In the genomic region with DNA sequence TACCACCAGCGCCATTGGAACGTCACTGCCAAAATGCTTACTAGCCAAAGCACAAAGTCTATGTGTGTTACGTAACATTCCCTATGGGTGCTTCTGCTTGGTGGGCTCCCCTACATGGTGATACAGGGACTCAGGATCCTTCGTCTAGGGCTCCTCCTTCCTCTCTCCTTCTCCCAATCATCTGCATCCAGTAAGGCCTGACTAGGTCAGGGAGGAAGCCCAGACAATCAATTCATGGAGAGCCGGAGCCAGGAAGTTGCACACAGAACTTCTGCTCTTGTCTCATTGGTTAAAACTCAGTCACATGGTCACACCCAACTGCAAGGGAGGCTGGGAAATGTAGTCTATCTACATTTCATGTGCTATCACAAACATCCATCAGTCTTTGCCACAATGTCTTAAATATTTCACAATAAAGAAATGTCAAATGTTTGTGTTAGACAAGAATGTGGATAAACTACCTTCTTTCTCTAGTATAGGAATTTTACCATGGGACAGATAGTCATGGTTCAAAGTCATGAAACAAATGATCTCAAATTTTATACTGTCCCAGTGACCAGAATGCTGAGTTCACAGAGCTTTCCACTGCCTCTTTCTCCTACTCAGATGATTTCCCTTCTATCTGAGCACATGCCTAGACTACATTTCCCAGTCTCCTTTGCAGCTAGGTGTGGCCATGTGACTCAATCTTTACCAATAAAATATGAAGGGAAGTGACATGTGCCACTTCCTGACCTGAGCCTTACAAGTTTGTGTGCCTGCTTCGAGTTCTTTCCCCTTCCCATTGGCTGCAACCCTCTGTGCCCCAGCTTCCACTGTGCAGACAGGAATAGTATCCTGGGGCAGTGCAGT, we compare ENCODE assay signal across 2 cellular contexts.
TF ChIP-seq lines count a peak whose summit lies in the region.

No MANE protein-coding gene starts in this region.

TF ChIP-seq in HEK293, 187 proteins besides CTCF, POLR2A, EP300 and RAD21 (continued from another document):
- TF ChIP-seq, protein P1, sequence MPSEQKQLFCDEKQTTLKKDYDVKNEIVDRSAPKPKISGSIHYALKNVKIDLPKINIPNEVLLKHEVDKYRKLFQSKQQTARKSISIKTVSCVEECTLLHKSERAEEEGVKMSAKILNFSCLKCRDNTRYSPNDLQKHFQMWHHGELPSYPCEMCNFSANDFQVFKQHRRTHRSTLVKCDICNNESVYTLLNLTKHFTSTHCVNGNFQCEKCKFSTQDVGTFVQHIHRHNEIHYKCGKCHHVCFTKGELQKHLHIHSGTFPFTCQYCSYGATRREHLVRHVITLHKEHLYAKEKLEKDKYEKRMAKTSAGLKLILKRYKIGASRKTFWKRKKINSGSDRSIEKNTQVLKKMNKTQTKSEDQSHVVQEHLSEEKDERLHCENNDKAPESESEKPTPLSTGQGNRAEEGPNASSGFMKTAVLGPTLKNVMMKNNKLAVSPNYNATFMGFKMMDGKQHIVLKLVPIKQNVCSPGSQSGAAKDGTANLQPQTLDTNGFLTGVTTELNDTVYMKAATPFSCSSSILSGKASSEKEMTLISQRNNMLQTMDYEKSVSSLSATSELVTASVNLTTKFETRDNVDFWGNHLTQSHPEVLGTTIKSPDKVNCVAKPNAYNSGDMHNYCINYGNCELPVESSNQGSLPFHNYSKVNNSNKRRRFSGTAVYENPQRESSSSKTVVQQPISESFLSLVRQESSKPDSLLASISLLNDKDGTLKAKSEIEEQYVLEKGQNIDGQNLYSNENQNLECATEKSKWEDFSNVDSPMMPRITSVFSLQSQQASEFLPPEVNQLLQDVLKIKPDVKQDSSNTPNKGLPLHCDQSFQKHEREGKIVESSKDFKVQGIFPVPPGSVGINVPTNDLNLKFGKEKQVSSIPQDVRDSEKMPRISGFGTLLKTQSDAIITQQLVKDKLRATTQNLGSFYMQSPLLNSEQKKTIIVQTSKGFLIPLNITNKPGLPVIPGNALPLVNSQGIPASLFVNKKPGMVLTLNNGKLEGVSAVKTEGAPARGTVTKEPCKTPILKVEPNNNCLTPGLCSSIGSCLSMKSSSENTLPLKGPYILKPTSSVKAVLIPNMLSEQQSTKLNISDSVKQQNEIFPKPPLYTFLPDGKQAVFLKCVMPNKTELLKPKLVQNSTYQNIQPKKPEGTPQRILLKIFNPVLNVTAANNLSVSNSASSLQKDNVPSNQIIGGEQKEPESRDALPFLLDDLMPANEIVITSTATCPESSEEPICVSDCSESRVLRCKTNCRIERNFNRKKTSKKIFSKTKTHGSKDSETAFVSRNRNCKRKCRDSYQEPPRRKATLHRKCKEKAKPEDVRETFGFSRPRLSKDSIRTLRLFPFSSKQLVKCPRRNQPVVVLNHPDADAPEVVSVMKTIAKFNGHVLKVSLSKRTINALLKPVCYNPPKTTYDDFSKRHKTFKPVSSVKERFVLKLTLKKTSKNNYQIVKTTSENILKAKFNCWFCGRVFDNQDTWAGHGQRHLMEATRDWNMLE (tag by site-specific recombination; conservative IDR thresholded peaks at IDR 0.05; ENCODE audit: low read depth): 0 out of 2 replicates have a peak, but pooled peaks have one; percentile 40
- no peak for TF ChIP-seq ZNF626 (tag by site-specific recombination; IDR thresholded peaks at IDR 0.05)
- TF ChIP-seq, protein P2, sequence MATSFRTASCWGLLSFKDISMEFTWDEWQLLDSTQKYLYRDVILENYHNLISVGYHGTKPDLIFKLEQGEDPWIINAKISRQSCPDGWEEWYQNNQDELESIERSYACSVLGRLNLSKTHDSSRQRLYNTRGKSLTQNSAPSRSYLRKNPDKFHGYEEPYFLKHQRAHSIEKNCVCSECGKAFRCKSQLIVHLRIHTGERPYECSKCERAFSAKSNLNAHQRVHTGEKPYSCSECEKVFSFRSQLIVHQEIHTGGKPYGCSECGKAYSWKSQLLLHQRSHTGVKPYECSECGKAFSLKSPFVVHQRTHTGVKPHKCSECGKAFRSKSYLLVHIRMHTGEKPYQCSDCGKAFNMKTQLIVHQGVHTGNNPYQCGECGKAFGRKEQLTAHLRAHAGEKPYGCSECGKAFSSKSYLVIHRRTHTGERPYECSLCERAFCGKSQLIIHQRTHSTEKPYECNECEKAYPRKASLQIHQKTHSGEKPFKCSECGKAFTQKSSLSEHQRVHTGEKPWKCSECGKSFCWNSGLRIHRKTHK (tag by site-specific recombination; IDR thresholded peaks at IDR 0.05): no peak
- no peak for TF ChIP-seq ZNF24 (tag by site-specific recombination; IDR thresholded peaks at IDR 0.05)
- no peak for TF ChIP-seq ZNF426 (tag by site-specific recombination; IDR thresholded peaks at IDR 0.05)
- TF ChIP-seq ZNF19 (tag by site-specific recombination; IDR thresholded peaks at IDR 0.05; ENCODE audit: low read depth): no peak
- TF ChIP-seq, protein P3, sequence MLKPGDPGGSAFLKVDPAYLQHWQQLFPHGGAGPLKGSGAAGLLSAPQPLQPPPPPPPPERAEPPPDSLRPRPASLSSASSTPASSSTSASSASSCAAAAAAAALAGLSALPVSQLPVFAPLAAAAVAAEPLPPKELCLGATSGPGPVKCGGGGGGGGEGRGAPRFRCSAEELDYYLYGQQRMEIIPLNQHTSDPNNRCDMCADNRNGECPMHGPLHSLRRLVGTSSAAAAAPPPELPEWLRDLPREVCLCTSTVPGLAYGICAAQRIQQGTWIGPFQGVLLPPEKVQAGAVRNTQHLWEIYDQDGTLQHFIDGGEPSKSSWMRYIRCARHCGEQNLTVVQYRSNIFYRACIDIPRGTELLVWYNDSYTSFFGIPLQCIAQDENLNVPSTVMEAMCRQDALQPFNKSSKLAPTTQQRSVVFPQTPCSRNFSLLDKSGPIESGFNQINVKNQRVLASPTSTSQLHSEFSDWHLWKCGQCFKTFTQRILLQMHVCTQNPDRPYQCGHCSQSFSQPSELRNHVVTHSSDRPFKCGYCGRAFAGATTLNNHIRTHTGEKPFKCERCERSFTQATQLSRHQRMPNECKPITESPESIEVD (tag by site-specific recombination; IDR thresholded peaks at IDR 0.05): no peak
- no peak for TF ChIP-seq ZNF394 (tag by site-specific recombination; IDR thresholded peaks at IDR 0.05; ENCODE audit: borderline replicate concordance)

TF ChIP-seq in K562, 482 proteins besides CTCF, POLR2A, EP300 and RAD21 (continued from another document and continues in another):
- TF ChIP-seq, protein P4, sequence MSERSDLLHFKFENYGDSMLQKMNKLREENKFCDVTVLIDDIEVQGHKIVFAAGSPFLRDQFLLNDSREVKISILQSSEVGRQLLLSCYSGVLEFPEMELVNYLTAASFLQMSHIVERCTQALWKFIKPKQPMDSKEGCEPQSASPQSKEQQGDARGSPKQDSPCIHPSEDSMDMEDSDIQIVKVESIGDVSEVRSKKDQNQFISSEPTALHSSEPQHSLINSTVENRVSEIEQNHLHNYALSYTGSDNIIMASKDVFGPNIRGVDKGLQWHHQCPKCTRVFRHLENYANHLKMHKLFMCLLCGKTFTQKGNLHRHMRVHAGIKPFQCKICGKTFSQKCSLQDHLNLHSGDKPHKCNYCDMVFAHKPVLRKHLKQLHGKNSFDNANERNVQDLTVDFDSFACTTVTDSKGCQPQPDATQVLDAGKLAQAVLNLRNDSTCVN (CRISPR knock-in tag; IDR thresholded peaks at IDR 0.05): no peak
- peak; percentile 45; the same call in 1 of the 2 replicates for TF ChIP-seq L3MBTL2 (IDR thresholded peaks at IDR 0.05)
- no peak for TF ChIP-seq SP2 (IDR thresholded peaks at IDR 0.05; ENCODE audit: extremely low read depth, low read depth, low read length, poor library complexity, severe bottlenecking)
- peak; percentile 73 for TF ChIP-seq GABPB1 (CRISPR knock-in tag; IDR thresholded peaks at IDR 0.05)
- TF ChIP-seq RAD51 (IDR thresholded peaks at IDR 0.05; ENCODE audit: borderline replicate concordance, low read depth): peak; percentile 90
- TF ChIP-seq RCOR1 (IDR thresholded peaks at IDR 0.05; ENCODE audit: borderline replicate concordance in 1 of 2, low read depth in 2 of 2, low read length in 2 of 2): no peak
- TF ChIP-seq SRF (CRISPR knock-in tag; IDR thresholded peaks at IDR 0.05): peak in 1 of 2 experiments; percentile 64; a peak in 1 of 4 replicates
- TF ChIP-seq NUFIP1 (IDR thresholded peaks at IDR 0.05; ENCODE audit: partially characterized antibody): no peak
- peak; percentile 64; the same call in 1 of the 2 replicates for TF ChIP-seq MBD2 (IDR thresholded peaks at IDR 0.05; ENCODE audit: borderline replicate concordance, low read depth)
- TF ChIP-seq, protein P5, sequence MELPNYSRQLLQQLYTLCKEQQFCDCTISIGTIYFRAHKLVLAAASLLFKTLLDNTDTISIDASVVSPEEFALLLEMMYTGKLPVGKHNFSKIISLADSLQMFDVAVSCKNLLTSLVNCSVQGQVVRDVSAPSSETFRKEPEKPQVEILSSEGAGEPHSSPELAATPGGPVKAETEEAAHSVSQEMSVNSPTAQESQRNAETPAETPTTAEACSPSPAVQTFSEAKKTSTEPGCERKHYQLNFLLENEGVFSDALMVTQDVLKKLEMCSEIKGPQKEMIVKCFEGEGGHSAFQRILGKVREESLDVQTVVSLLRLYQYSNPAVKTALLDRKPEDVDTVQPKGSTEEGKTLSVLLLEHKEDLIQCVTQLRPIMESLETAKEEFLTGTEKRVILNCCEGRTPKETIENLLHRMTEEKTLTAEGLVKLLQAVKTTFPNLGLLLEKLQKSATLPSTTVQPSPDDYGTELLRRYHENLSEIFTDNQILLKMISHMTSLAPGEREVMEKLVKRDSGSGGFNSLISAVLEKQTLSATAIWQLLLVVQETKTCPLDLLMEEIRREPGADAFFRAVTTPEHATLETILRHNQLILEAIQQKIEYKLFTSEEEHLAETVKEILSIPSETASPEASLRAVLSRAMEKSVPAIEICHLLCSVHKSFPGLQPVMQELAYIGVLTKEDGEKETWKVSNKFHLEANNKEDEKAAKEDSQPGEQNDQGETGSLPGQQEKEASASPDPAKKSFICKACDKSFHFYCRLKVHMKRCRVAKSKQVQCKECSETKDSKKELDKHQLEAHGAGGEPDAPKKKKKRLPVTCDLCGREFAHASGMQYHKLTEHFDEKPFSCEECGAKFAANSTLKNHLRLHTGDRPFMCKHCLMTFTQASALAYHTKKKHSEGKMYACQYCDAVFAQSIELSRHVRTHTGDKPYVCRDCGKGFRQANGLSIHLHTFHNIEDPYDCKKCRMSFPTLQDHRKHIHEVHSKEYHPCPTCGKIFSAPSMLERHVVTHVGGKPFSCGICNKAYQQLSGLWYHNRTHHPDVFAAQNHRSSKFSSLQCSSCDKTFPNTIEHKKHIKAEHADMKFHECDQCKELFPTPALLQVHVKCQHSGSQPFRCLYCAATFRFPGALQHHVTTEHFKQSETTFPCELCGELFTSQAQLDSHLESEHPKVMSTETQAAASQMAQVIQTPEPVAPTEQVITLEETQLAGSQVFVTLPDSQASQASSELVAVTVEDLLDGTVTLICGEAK (IDR thresholded peaks at IDR 0.05): peak; percentile 77
- TF ChIP-seq, protein P5 (CRISPR knock-in tag; IDR thresholded peaks at IDR 0.05): no peak
- TF ChIP-seq, protein P6, sequence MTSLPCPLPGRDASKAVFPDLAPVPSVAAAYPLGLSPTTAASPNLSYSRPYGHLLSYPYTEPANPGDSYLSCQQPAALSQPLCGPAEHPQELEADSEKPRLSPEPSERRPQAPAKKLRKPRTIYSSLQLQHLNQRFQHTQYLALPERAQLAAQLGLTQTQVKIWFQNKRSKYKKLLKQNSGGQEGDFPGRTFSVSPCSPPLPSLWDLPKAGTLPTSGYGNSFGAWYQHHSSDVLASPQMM (CRISPR knock-in tag; IDR thresholded peaks at IDR 0.05): no peak
- TF ChIP-seq STAT5A (IDR thresholded peaks at IDR 0.05; ENCODE audit: borderline replicate concordance, low read length): no peak
- no peak for TF ChIP-seq KLF16 (IDR thresholded peaks at IDR 0.05)
- TF ChIP-seq, protein P7, sequence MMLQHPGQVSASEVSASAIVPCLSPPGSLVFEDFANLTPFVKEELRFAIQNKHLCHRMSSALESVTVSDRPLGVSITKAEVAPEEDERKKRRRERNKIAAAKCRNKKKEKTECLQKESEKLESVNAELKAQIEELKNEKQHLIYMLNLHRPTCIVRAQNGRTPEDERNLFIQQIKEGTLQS (IDR thresholded peaks at IDR 0.05): no peak
- TF ChIP-seq, protein P7 (CRISPR knock-in tag; conservative IDR thresholded peaks at IDR 0.05): no peak
- TF ChIP-seq NEUROD1 (IDR thresholded peaks at IDR 0.05; ENCODE audit: borderline replicate concordance, low read depth, low read length, partially characterized antibody): no peak
- TF ChIP-seq NFE2 (IDR thresholded peaks at IDR 0.05; ENCODE audit: low read depth): no peak
- no peak for TF ChIP-seq MAFF (IDR thresholded peaks at IDR 0.05; ENCODE audit: low read length)
- no peak for TF ChIP-seq BMI1 (IDR thresholded peaks at IDR 0.05; ENCODE audit: low read length)
- TF ChIP-seq ZFP36 (IDR thresholded peaks at IDR 0.05; ENCODE audit: low read depth, low read length, partially characterized antibody): no peak
- TF ChIP-seq, protein P8, sequence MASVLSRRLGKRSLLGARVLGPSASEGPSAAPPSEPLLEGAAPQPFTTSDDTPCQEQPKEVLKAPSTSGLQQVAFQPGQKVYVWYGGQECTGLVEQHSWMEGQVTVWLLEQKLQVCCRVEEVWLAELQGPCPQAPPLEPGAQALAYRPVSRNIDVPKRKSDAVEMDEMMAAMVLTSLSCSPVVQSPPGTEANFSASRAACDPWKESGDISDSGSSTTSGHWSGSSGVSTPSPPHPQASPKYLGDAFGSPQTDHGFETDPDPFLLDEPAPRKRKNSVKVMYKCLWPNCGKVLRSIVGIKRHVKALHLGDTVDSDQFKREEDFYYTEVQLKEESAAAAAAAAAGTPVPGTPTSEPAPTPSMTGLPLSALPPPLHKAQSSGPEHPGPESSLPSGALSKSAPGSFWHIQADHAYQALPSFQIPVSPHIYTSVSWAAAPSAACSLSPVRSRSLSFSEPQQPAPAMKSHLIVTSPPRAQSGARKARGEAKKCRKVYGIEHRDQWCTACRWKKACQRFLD (CRISPR knock-in tag; IDR thresholded peaks at IDR 0.05): 0 out of 2 replicates have a peak, but pooled peaks have one; percentile 28
